Comparison of ENCODE assay signal across 1 cellular context in the genomic region with DNA sequence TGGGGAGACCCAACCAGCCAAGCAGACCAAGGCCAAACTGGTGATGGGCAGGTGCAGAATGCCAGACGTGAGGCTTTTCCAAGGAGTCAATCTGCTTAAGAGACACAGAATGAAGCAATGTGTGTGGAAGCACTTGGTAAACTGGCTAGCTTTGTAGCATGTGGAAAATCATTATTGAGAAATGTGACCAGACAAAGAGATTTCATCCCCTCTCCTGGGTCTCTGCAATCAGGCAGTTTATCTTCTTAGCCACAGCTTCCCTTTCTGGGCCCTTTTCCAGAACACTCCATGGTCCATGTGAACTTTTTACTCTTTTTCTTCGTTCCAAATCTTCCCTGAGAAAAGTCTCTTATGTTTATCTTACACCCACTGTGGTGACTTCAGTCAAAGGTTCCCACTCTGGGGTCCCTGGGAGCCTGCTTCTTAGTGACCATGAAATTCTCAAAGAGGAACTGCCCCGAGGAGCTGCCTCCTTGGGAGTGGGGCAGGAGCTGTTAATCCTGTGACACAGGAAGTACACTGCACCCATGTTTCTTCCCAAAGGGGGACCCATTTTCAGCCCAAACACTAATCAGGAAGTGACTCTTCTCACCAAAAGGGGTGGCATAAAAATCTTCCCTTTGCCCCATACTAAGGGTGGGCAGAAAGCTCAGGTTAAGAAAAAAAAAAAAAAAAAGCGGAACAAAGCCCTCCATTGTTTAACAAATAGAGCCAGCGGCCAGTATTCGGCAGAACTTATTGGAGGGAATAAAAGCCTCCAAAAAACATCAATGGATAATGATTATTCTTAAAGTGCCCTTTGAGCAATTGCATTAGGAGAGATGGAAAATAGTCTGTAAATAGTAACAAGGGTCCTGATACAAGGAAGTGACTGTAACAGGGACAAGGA.
TF ChIP-seq lines count a peak whose summit lies in the region.

No MANE protein-coding gene starts in this region.

TF ChIP-seq in K562, 482 proteins besides CTCF, POLR2A, EP300 and RAD21 (continued from another document):
- peak; percentile 62; the same call in 1 of the 2 replicates for TF ChIP-seq ZBTB40 (IDR thresholded peaks at IDR 0.05)
- TF ChIP-seq ZBTB40 (CRISPR knock-in tag; IDR thresholded peaks at IDR 0.05) = no peak
- peak in 2 of 3 experiments; percentile 57 to 96; a peak in 4 of 6 replicates for TF ChIP-seq ZBTB11 (CRISPR knock-in tag; IDR thresholded peaks at IDR 0.05)
- no peak for TF ChIP-seq U2AF2 (optimal IDR thresholded peaks at IDR 0.05; ENCODE audit: low read depth, low read length)
- peak; percentile 73 for TF ChIP-seq GABPA (tag; conservative IDR thresholded peaks at IDR 0.05; ENCODE audit: low read depth)
